ENCODE assay signal across 8 cellular contexts in the genomic region with DNA sequence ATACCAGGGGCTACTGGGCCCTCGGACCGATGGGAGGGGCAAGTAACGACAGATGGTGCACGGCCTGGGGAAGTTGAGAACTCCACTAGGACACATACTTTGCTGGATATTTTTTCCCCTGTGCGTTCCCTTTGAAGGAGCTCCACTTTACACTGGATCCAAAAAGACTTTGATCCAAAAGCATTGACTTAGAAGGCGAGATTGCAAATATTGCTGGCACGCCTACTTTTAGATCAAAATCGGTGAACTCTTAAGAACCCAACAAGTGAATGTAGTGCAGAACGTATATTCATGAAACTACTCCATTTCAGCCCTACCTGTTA. TPM values are rescaled to one million over a fixed set of nuclear protein-coding genes. Genes with fewer than 3 reads are reported as not detected.
DNase-seq lines count a peak whose midpoint lies in the region; ATAC-seq, FAIRE-seq and TF ChIP-seq lines count a peak whose summit lies in the region.

No MANE protein-coding gene starts in this region.

- WGBS in thyroid gland, 2 donors, result 30 to 35% methylated on average over 9 of the region's 9 CpGs

- ATAC-seq in activated T-cell treated with anti-CD3 and anti-CD28 coated beads, Interleukin-2, amount 50 U/mL, for 4 hours, result peak in 1 of 2 donors; percentile 0
- ATAC-seq in GM21737 (IDR thresholded peaks at IDR 0.05; ENCODE audit: unreplicated experiment), result no peak

- H3K27ac ChIP-seq in keratinocyte (ENCODE audit: control insufficient read depth, insufficient read depth, low read length), result peak overlapping the region; percentile 90
- peak overlapping the region; percentile 0 to 96 (median 90) for H3K27ac ChIP-seq in thyroid gland

- peak overlapping the region; percentile 80 for H3K4me3 Mint-ChIP-seq in activated T-cell treated with anti-CD3 and anti-CD28 coated beads, Interleukin-2, amount 50 U/mL, for 4 hours
- peak overlapping the region; percentile 83 for H3K4me3 Mint-ChIP-seq in activated CD4-positive, alpha-beta memory T cell treated with anti-CD3 and anti-CD28 coated beads, Interleukin-2, amount 10 ng/mL, durations not matched to agents 7 days and 5 days

- no peaks in the 10 kb centered on the region for H3K36me3 ChIP-seq in keratinocyte (ENCODE audit: control insufficient read depth in 2 of 2, extremely low read depth in 1 of 2, insufficient read depth in 2 of 2, low read length in 2 of 2)
- no peaks in the 10 kb centered on the region for H3K36me3 ChIP-seq in thyroid gland

- peak overlapping the region; percentile 92 for H3K9ac ChIP-seq in keratinocyte (ENCODE audit: control insufficient read depth, extremely low read depth, insufficient read depth, low read length)

- TF ChIP-seq CTCF in keratinocyte (optimal IDR thresholded peaks at IDR 0.05 in 1 of 3, IDR thresholded peaks at IDR 0.05 in 1 of 3, conservative IDR thresholded peaks at IDR 0.05 in 1 of 3; ENCODE audit: extremely low read depth in 1 of 3, insufficient read depth in 2 of 3, low read length in 3 of 3) (no peak), thyroid gland (IDR thresholded peaks at IDR 0.05) (peak in 1 of 6 experiments; percentile 15)

- CTCF ChIA-PET in activated CD4-positive, alpha-beta memory T cell treated with anti-CD3 and anti-CD28 coated beads, Interleukin-2, amount 10 ng/mL, durations not matched to agents 7 days and 5 days (lab: Charles Lee), result no interaction called here

- peaks cover 17% of the 10 kb centered on the region for H3K4me1 ChIP-seq in keratinocyte (ENCODE audit: control insufficient read depth, extremely low read depth, insufficient read depth, low read length)
- peaks cover 8 to 14% of the 10 kb centered on the region in 2 donors for H3K4me1 ChIP-seq in thyroid gland

- POLR2A ChIA-PET in activated CD4-positive, alpha-beta memory T cell treated with anti-CD3 and anti-CD28 coated beads, Interleukin-2, amount 10 ng/mL, durations not matched to agents 7 days and 5 days (lab: Charles Lee), result no interaction called here

- H3K4me1 Mint-ChIP-seq in activated T-cell treated with anti-CD3 and anti-CD28 coated beads, Interleukin-2, amount 50 U/mL, for 4 hours (ENCODE audit: low read depth), result peaks cover 38% of the 10 kb centered on the region
- H3K4me1 Mint-ChIP-seq in activated CD4-positive, alpha-beta memory T cell treated with anti-CD3 and anti-CD28 coated beads, Interleukin-2, amount 10 ng/mL, durations not matched to agents 7 days and 5 days, result peaks cover 23% of the 10 kb centered on the region

- no peak for TF ChIP-seq POLR2A in thyroid gland (IDR thresholded peaks at IDR 0.05)

- no peak overlapping the region for H3K27ac Mint-ChIP-seq in activated CD4-positive, alpha-beta memory T cell treated with anti-CD3 and anti-CD28 coated beads, Interleukin-2, amount 10 ng/mL, durations not matched to agents 7 days and 5 days

- no peaks in the 10 kb centered on the region for H3K9me3 Mint-ChIP-seq in activated T-cell treated with anti-CD3 and anti-CD28 coated beads, Interleukin-2, amount 50 U/mL, for 4 hours
- no peaks in the 10 kb centered on the region for H3K9me3 Mint-ChIP-seq in activated CD4-positive, alpha-beta memory T cell treated with anti-CD3 and anti-CD28 coated beads, Interleukin-2, amount 10 ng/mL, durations not matched to agents 7 days and 5 days

- H3K27me3 ChIP-seq in keratinocyte (ENCODE audit: control insufficient read depth, extremely low read depth, insufficient read depth, low read length), result no peaks in the 10 kb centered on the region
- H3K27me3 ChIP-seq in thyroid gland, result no peaks in the 10 kb centered on the region

- H3K4me2 ChIP-seq in keratinocyte (ENCODE audit: control insufficient read depth, extremely low read depth, insufficient read depth, low read depth, low read length), result peak overlapping the region; percentile 90

- H3K36me3 Mint-ChIP-seq in activated T-cell treated with anti-CD3 and anti-CD28 coated beads, Interleukin-2, amount 50 U/mL, for 4 hours (ENCODE audit: insufficient read depth), result no peaks in the 10 kb centered on the region
- H3K36me3 Mint-ChIP-seq in activated CD4-positive, alpha-beta memory T cell treated with anti-CD3 and anti-CD28 coated beads, Interleukin-2, amount 10 ng/mL, durations not matched to agents 7 days and 5 days (ENCODE audit: low read depth), result no peaks in the 10 kb centered on the region

- no peaks in the 10 kb centered on the region for H3K9me3 ChIP-seq in keratinocyte (ENCODE audit: control insufficient read depth, low read depth, low read length)
- H3K9me3 ChIP-seq in thyroid gland, result no peaks in the 10 kb centered on the region

- no peak for FAIRE-seq in keratinocyte (lab: Jason Lieb, UNC)

- dilution Hi-C loops in keratinocyte (cut with MboI; ENCODE audit: extremely low pct_ligation_motif_present, low sequenced_read_pairs), result no loop called here

- H3K79me2 ChIP-seq in keratinocyte (ENCODE audit: control insufficient read depth, insufficient read depth, low read length), result peaks cover 36% of the 10 kb centered on the region

- intact Hi-C loops in thyroid gland (cut with DNase I), result no loop called here

- no peak for DNase-seq in activated T-cell treated with anti-CD3 and anti-CD28 coated beads, Interleukin-2, amount 50 U/mL, for 4 hours
- no peak for DNase-seq in activated T-cell treated with anti-CD3 and anti-CD28 coated beads, Interleukin-2, amount 50 U/mL, for 48 hours
- DNase-seq in activated CD4-positive, alpha-beta memory T cell treated with anti-CD3 and anti-CD28 coated beads, Interleukin-2, amount 10 ng/mL, durations not matched to agents 7 days and 5 days, result no peak
- DNase-seq in keratinocyte (ENCODE audit: low read depth, low spot score), result no peak
- no peak for DNase-seq in thyroid gland
- DNase-seq in HK-2 (ENCODE audit: unreplicated experiment), result no peak
- no peak for DNase-seq in SW 1271 (lab: John Stamatoyannopoulos, UW)

- peak overlapping the region; percentile 75 to 92 (median 89) for H3K4me3 ChIP-seq in keratinocyte (ENCODE audit: control insufficient read depth in 2 of 3, extremely low read depth in 1 of 3, insufficient read depth in 2 of 3, low read depth in 1 of 3, low read length in 3 of 3)
- peak overlapping the region in 2 of 3 donors; percentile 72 to 79 for H3K4me3 ChIP-seq in thyroid gland (replicated peaks in 1 of 3)

- no peaks in the 10 kb centered on the region for H3K9me1 ChIP-seq in keratinocyte (ENCODE audit: control insufficient read depth, extremely low read depth, insufficient read depth, low read length)

- H2AFZ ChIP-seq in keratinocyte (ENCODE audit: control insufficient read depth, low read length), result peak overlapping the region; percentile 88

- no peaks in the 10 kb centered on the region for H3K27me3 Mint-ChIP-seq in activated T-cell treated with anti-CD3 and anti-CD28 coated beads, Interleukin-2, amount 50 U/mL, for 4 hours (ENCODE audit: low read depth)
- no peaks in the 10 kb centered on the region for H3K27me3 Mint-ChIP-seq in activated CD4-positive, alpha-beta memory T cell treated with anti-CD3 and anti-CD28 coated beads, Interleukin-2, amount 10 ng/mL, durations not matched to agents 7 days and 5 days

- no peaks in the 10 kb centered on the region for H4K20me1 ChIP-seq in keratinocyte (ENCODE audit: control insufficient read depth, extremely low read depth, insufficient read depth, low read length)

RNA-seq across cellular contexts. Expression of a gene that starts 0.4 kb away (rescaled TPM):
- 10 to 100 TPM; 18.0 to 19.0 (median 18.3) TPM for total RNA-seq in activated T-cell treated with anti-CD3 and anti-CD28 coated beads, Interleukin-2, amount 50 U/mL, for 4 hours
- total RNA-seq in activated CD4-positive, alpha-beta memory T cell treated with anti-CD3 and anti-CD28 coated beads, Interleukin-2, amount 10 ng/mL, durations not matched to agents 7 days and 5 days, result 1 to 10 TPM; 7.3 to 7.8 TPM
- 21.0 to 29.4 TPM (median 25.2 TPM) in 3 replicates for polyA plus RNA-seq in keratinocyte
- 17.9 TPM for polyA plus RNA-seq in keratinocyte (2011; ENCODE audit: low read depth)
- 18.9 and 28.4 TPM in 2 replicates for polyA plus RNA-seq in keratinocyte (2011; cell fraction: cytosol; rRNA removed)
- polyA plus RNA-seq in keratinocyte (2011; cell fraction: nucleus; rRNA removed), result 29.5 and 32.2 TPM in 2 replicates
- polyA plus RNA-seq in keratinocyte (2012; ENCODE audit: low replicate concordance), result 13.1 and 19.7 TPM in 2 replicates
- 10.1 to 26.7 TPM (median 18.1 TPM) in 3 replicates for polyA minus RNA-seq in keratinocyte
- polyA minus RNA-seq in keratinocyte (2011; cell fraction: cytosol; rRNA and poly(A)+ RNA removed), result 23.2 TPM
- polyA minus RNA-seq in keratinocyte (2011; cell fraction: nucleus; rRNA and poly(A)+ RNA removed), result 16.2 and 43.4 TPM in 2 replicates
- total RNA-seq in thyroid gland, result 10 to 100 TPM; 22.7 to 36.1 (median 30.2) TPM
